ENCODE assay signal across 2 cellular contexts in genomic region chr1:86389315-86389714, GRCh38.
TF ChIP-seq lines count a peak whose summit lies in the region.

No MANE protein-coding gene starts in this region.

TF ChIP-seq in GM23338, 12 proteins besides CTCF, POLR2A, EP300 and RAD21:
- TF ChIP-seq, protein P1, sequence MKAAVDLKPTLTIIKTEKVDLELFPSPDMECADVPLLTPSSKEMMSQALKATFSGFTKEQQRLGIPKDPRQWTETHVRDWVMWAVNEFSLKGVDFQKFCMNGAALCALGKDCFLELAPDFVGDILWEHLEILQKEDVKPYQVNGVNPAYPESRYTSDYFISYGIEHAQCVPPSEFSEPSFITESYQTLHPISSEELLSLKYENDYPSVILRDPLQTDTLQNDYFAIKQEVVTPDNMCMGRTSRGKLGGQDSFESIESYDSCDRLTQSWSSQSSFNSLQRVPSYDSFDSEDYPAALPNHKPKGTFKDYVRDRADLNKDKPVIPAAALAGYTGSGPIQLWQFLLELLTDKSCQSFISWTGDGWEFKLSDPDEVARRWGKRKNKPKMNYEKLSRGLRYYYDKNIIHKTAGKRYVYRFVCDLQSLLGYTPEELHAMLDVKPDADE (IDR thresholded peaks at IDR 0.05) = no peak

TF ChIP-seq in IMR-90, 13 proteins besides CTCF, POLR2A, EP300 and RAD21 (continued from another document):
- TF ChIP-seq, protein P2, sequence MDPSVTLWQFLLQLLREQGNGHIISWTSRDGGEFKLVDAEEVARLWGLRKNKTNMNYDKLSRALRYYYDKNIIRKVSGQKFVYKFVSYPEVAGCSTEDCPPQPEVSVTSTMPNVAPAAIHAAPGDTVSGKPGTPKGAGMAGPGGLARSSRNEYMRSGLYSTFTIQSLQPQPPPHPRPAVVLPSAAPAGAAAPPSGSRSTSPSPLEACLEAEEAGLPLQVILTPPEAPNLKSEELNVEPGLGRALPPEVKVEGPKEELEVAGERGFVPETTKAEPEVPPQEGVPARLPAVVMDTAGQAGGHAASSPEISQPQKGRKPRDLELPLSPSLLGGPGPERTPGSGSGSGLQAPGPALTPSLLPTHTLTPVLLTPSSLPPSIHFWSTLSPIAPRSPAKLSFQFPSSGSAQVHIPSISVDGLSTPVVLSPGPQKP (IDR thresholded peaks at IDR 0.05; ENCODE audit: borderline replicate concordance, low read depth, low read length) = no peak
- TF ChIP-seq, protein P3, sequence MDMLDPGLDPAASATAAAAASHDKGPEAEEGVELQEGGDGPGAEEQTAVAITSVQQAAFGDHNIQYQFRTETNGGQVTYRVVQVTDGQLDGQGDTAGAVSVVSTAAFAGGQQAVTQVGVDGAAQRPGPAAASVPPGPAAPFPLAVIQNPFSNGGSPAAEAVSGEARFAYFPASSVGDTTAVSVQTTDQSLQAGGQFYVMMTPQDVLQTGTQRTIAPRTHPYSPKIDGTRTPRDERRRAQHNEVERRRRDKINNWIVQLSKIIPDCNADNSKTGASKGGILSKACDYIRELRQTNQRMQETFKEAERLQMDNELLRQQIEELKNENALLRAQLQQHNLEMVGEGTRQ (IDR thresholded peaks at IDR 0.05; ENCODE audit: low read depth, low read length) = no peak
- TF ChIP-seq RCOR1 (IDR thresholded peaks at IDR 0.05; ENCODE audit: insufficient replicate concordance, low read length) = no peak
- TF ChIP-seq MXI1 (IDR thresholded peaks at IDR 0.05; ENCODE audit: borderline replicate concordance, low read depth, low read length) = no peak
- no peak for TF ChIP-seq RFX5 (IDR thresholded peaks at IDR 0.05; ENCODE audit: low read depth, low read length)
- no peak for TF ChIP-seq FOS (IDR thresholded peaks at IDR 0.05; ENCODE audit: low read depth, low read length)
- no peak for TF ChIP-seq MAFK (IDR thresholded peaks at IDR 0.05; ENCODE audit: low read depth, low read length)
- TF ChIP-seq SMC3 (IDR thresholded peaks at IDR 0.05; ENCODE audit: low read depth, low read length) = no peak
